In the genomic region with DNA sequence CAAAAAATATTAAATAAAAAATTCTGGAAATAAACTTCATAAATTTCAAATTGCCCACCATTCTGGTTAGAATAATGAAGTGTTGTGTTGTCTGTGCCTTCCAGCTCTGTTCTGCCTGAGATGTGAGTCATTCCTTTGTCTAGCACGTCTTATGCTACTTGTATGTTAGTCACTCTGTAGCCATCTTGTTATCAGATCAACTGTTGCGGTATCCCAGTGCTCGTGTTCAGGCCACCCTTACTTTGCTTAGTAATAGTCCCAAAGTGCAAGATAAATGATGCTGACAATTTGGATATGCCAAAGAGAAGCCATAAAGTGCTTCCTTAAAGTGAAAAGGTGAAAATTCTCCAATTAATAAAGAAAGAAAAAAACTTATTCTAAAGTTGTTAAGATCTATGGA, we compare ENCODE assay signal across 15 cellular contexts.
DNase-seq lines count a peak whose midpoint lies in the region; FAIRE-seq and TF ChIP-seq lines count a peak whose summit lies in the region.
"Had no signal": no experiment of that assay in that cellular context is flagged by ENCODE, and none has a peak within 500 bp of the region (broad histone marks: within the 10 kb centered on the region; RNA-seq: fewer than 3 reads in every experiment).

No MANE protein-coding gene starts in this region.

- no peak overlapping the region for H3K4me2 ChIP-seq in astrocyte (ENCODE audit: low read length)

- no peaks in the 10 kb centered on the region for H3K36me3 Mint-ChIP-seq in astrocyte (ENCODE audit: low read depth, unreplicated experiment)
- H3K36me3 Mint-ChIP-seq: naive thymus-derived CD8-positive, alpha-beta T cell had no signal

- H3K4me1 Mint-ChIP-seq in astrocyte (ENCODE audit: low read depth, unreplicated experiment): peaks cover 5% of the 10 kb centered on the region
- H3K4me1 Mint-ChIP-seq: naive thymus-derived CD8-positive, alpha-beta T cell had no signal

- peak overlapping the region; percentile 30 for H3K27ac ChIP-seq in astrocyte (ENCODE audit: low read depth, low read length)
- H3K27ac ChIP-seq in adrenal gland: no peak overlapping the region
- H3K27ac ChIP-seq in prostate gland: no peak overlapping the region
- H3K27ac ChIP-seq: uterus had no signal

- no peaks in the 10 kb centered on the region for H4K20me1 ChIP-seq in astrocyte (ENCODE audit: insufficient read depth, low read length)

- intact Hi-C loops in adrenal gland (cut with DNase I) (no loop called here), prostate gland (cut with DNase I) (no loop called here)

- no peaks in the 10 kb centered on the region for H3K9me3 ChIP-seq in astrocyte (ENCODE audit: insufficient read depth, low read depth, low read length)
- peaks cover 0 to 8% (median 0%) of the 10 kb centered on the region in 3 donors for H3K9me3 ChIP-seq in adrenal gland (replicated peaks in 1 of 3)
- no peaks in the 10 kb centered on the region for H3K9me3 ChIP-seq in prostate gland
- H3K9me3 ChIP-seq: uterus had no signal

- H3K4me3 ChIP-seq in astrocyte (ENCODE audit: insufficient read depth, low read depth, low read length): no peak overlapping the region
- H3K4me3 ChIP-seq in adrenal gland: no peak overlapping the region
- H3K4me3 ChIP-seq in prostate gland: no peak overlapping the region
- H3K4me3 ChIP-seq: uterus had no signal

- H3K9me3 Mint-ChIP-seq in astrocyte (ENCODE audit: unreplicated experiment): no peaks in the 10 kb centered on the region

- no peak overlapping the region for H3K9ac ChIP-seq in astrocyte (ENCODE audit: low read length)

- peak; percentile 95 for FAIRE-seq in astrocyte (lab: Jason Lieb, UNC)
- FAIRE-seq: endometrium had no signal

- H3K4me1 ChIP-seq in astrocyte (ENCODE audit: insufficient read depth, low read length) (no peaks in the 10 kb centered on the region), adrenal gland (replicated peaks in 1 of 2) (peaks cover 0 to 14% of the 10 kb centered on the region in 2 donors), prostate gland (replicated peaks) (no peaks in the 10 kb centered on the region)
- H3K4me1 ChIP-seq: uterus had no signal

- H3K79me2 ChIP-seq in astrocyte (ENCODE audit: insufficient read depth, low read length): no peaks in the 10 kb centered on the region

- H3K4me3 Mint-ChIP-seq in astrocyte (ENCODE audit: unreplicated experiment): no peak overlapping the region
- H3K4me3 Mint-ChIP-seq: naive thymus-derived CD8-positive, alpha-beta T cell had no signal

- H2AFZ ChIP-seq in astrocyte (ENCODE audit: low read depth, low read length): no peak overlapping the region

- TF ChIP-seq CTCF in astrocyte (IDR thresholded peaks at IDR 0.05; ENCODE audit: insufficient read depth, low read depth, low read length) (no peak), adrenal gland (IDR thresholded peaks at IDR 0.05) (no peak), prostate gland (IDR thresholded peaks at IDR 0.05) (no peak)

- TF ChIP-seq POLR2A in adrenal gland (IDR thresholded peaks at IDR 0.05) (no peak), prostate gland (IDR thresholded peaks at IDR 0.05) (no peak)

- WGBS in adrenal gland, 4 donors: 68 to 70% (median 69%) methylated on average over 3 of the region's 3 CpGs
- 87% methylated on average over 3 of the region's 3 CpGs for WGBS in prostate gland

- peak overlapping the region; percentile 81 for H3K27ac Mint-ChIP-seq in astrocyte (ENCODE audit: unreplicated experiment)
- H3K27ac Mint-ChIP-seq: naive thymus-derived CD8-positive, alpha-beta T cell had no signal

- H3K27me3 ChIP-seq in astrocyte (ENCODE audit: insufficient read depth, low read length) (no peaks in the 10 kb centered on the region), adrenal gland (no peaks in the 10 kb centered on the region), prostate gland (replicated peaks; ENCODE audit: insufficient read depth) (no peaks in the 10 kb centered on the region)
- H3K27me3 ChIP-seq: uterus had no signal

- H3K27me3 Mint-ChIP-seq in astrocyte (ENCODE audit: low read depth, unreplicated experiment): no peaks in the 10 kb centered on the region
- H3K27me3 Mint-ChIP-seq: naive thymus-derived CD8-positive, alpha-beta T cell had no signal

- DNase-seq in AG08395 (ENCODE audit: low spot score) (peak; percentile 58), HT1080 (ENCODE audit: low read depth) (peak; percentile 85), astrocyte (ENCODE audit: low read depth) (peak; percentile 99), hepatic stellate cell (ENCODE audit: low spot score) (peak; percentile 34), adrenal gland (no peak), OCI-M2 (lab: John Stamatoyannopoulos, UW; ENCODE audit: unreplicated experiment) (no peak), prostate gland (ENCODE audit: low spot score) (no peak), SKM-1 treated with dmso at 0.1 percent for 144 hours (lab: John Stamatoyannopoulos, UW; ENCODE audit: unreplicated experiment) (no peak)
- DNase-seq: C1 segment of cervical spinal cord; naive thymus-derived CD8-positive, alpha-beta T cell; NCI-H1930; NK-92 treated with Interleukin-12 subunit alpha and Interleukin-12 subunit beta, amount 100 ng/mL, for 24 hours; stimulated activated CD4-positive, alpha-beta T cell treated with anti-CD3 and anti-CD28 coated beads, Interleukin-12 subunit alpha, Interleukin-12 subunit beta, amount 100 ng/mL, for 4 hours; uterus had no signal

- H3K36me3 ChIP-seq in astrocyte (ENCODE audit: insufficient read depth, low read length): no peaks in the 10 kb centered on the region
- H3K36me3 ChIP-seq in adrenal gland (replicated peaks in 1 of 2): no peaks in the 10 kb centered on the region
- H3K36me3 ChIP-seq in prostate gland: no peaks in the 10 kb centered on the region
- H3K36me3 ChIP-seq: uterus had no signal

Comparison
In these comparisons a context has a peak if more than half of its experiments do, and no peak if none do; other contexts are left out.
1. DNase-seq: peak in AG08395 (single experiment), HT1080 (single experiment), astrocyte (single experiment) and hepatic stellate cell (single experiment); none in adrenal gland (0 of 7), OCI-M2 (single experiment), prostate gland (single experiment) and SKM-1 treated with dmso at 0.1 percent for 144 hours (single experiment).